Comparison of ENCODE assay signal across 19 cellular contexts in genomic region chr3:196989721-196990262, GRCh38. TPM values are rescaled to one million over a fixed set of nuclear protein-coding genes. Genes with fewer than 3 reads are reported as not detected.
DNase-seq lines count a peak whose midpoint lies in the region; ATAC-seq and TF ChIP-seq lines count a peak whose summit lies in the region.
"Had no signal": no experiment of that assay in that cellular context is flagged by ENCODE, and none has a peak within 500 bp of the region (broad histone marks: within the 10 kb centered on the region; RNA-seq: fewer than 3 reads in every experiment).

No MANE protein-coding gene starts in this region.

- H3K9ac ChIP-seq in endodermal cell (ENCODE audit: extremely low read depth, low read length, poor library complexity, severe bottlenecking): no peak overlapping the region

- H3K4me3 ChIP-seq in endodermal cell (ENCODE audit: low read length): no peak overlapping the region
- H3K4me3 ChIP-seq in upper lobe of right lung: no peak overlapping the region
- H3K4me3 ChIP-seq: SJCRH30 had no signal

- WGBS in endodermal cell (ENCODE audit: insufficient coverage in 1 of 2, insufficient read length in 1 of 2), 2 experiments: 90 to 95% methylated on average over 19 of the region's 19 CpGs

- H3K27me3 ChIP-seq in endodermal cell (ENCODE audit: control insufficient read depth, insufficient read depth, low read length, poor library complexity, severe bottlenecking) (no peaks in the 10 kb centered on the region), upper lobe of right lung (peaks cover 3% of the 10 kb centered on the region)
- H3K27me3 ChIP-seq: SJCRH30 had no signal

- H3K4me1 ChIP-seq in endodermal cell (ENCODE audit: control insufficient read depth, insufficient read depth, low read length) (no peaks in the 10 kb centered on the region), upper lobe of right lung (no peaks in the 10 kb centered on the region)
- H3K4me1 ChIP-seq: SJCRH30 had no signal

- H3K4me1 Mint-ChIP-seq in natural killer cell treated with Interleukin-12 subunit alpha and Interleukin-12 subunit beta and Interleukin-15 and Interleukin-18, amount 100 ng/mL, for 72 hours (ENCODE audit: low read depth in 2 of 2): no peaks in the 10 kb centered on the region
- H3K4me1 Mint-ChIP-seq in natural killer cell (no peaks in the 10 kb centered on the region), endodermal cell (peaks cover 7% of the 10 kb centered on the region), WTC11 (0 out of 2 replicates have a peak, but pooled peaks cover 2% of the 10 kb centered on the region)
- H3K4me1 Mint-ChIP-seq in activated T-helper 1 cell treated with anti-CD3 and anti-CD28 coated beads, Interleukin-12 subunit alpha, Interleukin-12 subunit beta, Interleukin-2, Interleukin-4 antibody, amounts not matched to agents 30 ng/mL and 10 ng/mL and 1 ng/mL, durations not matched to agents 14 hours and 24 hours and 36 hours (ENCODE audit: low read depth): no peaks in the 10 kb centered on the region
- H3K4me1 Mint-ChIP-seq: activated CD4-positive, alpha-beta T cell treated with anti-CD3 and anti-CD28 coated beads, Interleukin-2, amount 10 ng/mL, durations not matched to agents 7 days and 5 days; B cell; memory B cell had no signal

- no peak overlapping the region for H3K27ac Mint-ChIP-seq in natural killer cell treated with Interleukin-12 subunit alpha and Interleukin-12 subunit beta and Interleukin-15 and Interleukin-18, amount 100 ng/mL, for 72 hours
- H3K27ac Mint-ChIP-seq in natural killer cell: no peak overlapping the region
- no peak overlapping the region for H3K27ac Mint-ChIP-seq in endodermal cell
- H3K27ac Mint-ChIP-seq in activated T-helper 1 cell treated with anti-CD3 and anti-CD28 coated beads, Interleukin-12 subunit alpha, Interleukin-12 subunit beta, Interleukin-2, Interleukin-4 antibody, amounts not matched to agents 30 ng/mL and 10 ng/mL and 1 ng/mL, durations not matched to agents 14 hours and 24 hours and 36 hours: no peak overlapping the region
- no peak overlapping the region for H3K27ac Mint-ChIP-seq in WTC11
- H3K27ac Mint-ChIP-seq: activated CD4-positive, alpha-beta T cell treated with anti-CD3 and anti-CD28 coated beads, Interleukin-2, amount 10 ng/mL, durations not matched to agents 7 days and 5 days; activated T-cell treated with anti-CD3 and anti-CD28 coated beads, Interleukin-2, amount 50 U/mL, for 72 hours; B cell; memory B cell; T-helper 2 cell treated with Interferon-gamma antibody and Interleukin-4, amounts not matched to agents 5 μg/mL and 100 μg/mL, for 36 hours had no signal

- no peak overlapping the region for H3K4me3 Mint-ChIP-seq in natural killer cell treated with Interleukin-12 subunit alpha and Interleukin-12 subunit beta and Interleukin-15 and Interleukin-18, amount 100 ng/mL, for 72 hours
- H3K4me3 Mint-ChIP-seq in natural killer cell (no peak overlapping the region), endodermal cell (no peak overlapping the region), WTC11 (no peak overlapping the region)
- no peak overlapping the region for H3K4me3 Mint-ChIP-seq in activated T-helper 1 cell treated with anti-CD3 and anti-CD28 coated beads, Interleukin-12 subunit alpha, Interleukin-12 subunit beta, Interleukin-2, Interleukin-4 antibody, amounts not matched to agents 30 ng/mL and 10 ng/mL and 1 ng/mL, durations not matched to agents 14 hours and 24 hours and 36 hours
- H3K4me3 Mint-ChIP-seq: activated CD4-positive, alpha-beta T cell treated with anti-CD3 and anti-CD28 coated beads, Interleukin-2, amount 10 ng/mL, durations not matched to agents 7 days and 5 days; activated T-cell treated with anti-CD3 and anti-CD28 coated beads, Interleukin-2, amount 50 U/mL, for 72 hours; B cell; memory B cell; T-helper 2 cell treated with Interferon-gamma antibody and Interleukin-4, amounts not matched to agents 5 μg/mL and 100 μg/mL, for 36 hours had no signal

- no peaks in the 10 kb centered on the region for H3K9me3 Mint-ChIP-seq in natural killer cell treated with Interleukin-12 subunit alpha and Interleukin-12 subunit beta and Interleukin-15 and Interleukin-18, amount 100 ng/mL, for 72 hours
- H3K9me3 Mint-ChIP-seq in natural killer cell: no peaks in the 10 kb centered on the region
- no peaks in the 10 kb centered on the region for H3K9me3 Mint-ChIP-seq in endodermal cell
- H3K9me3 Mint-ChIP-seq in activated T-helper 1 cell treated with anti-CD3 and anti-CD28 coated beads, Interleukin-12 subunit alpha, Interleukin-12 subunit beta, Interleukin-2, Interleukin-4 antibody, amounts not matched to agents 30 ng/mL and 10 ng/mL and 1 ng/mL, durations not matched to agents 14 hours and 24 hours and 36 hours: no peaks in the 10 kb centered on the region
- peaks cover 8% of the 10 kb centered on the region; the same call in 1 of the 2 replicates for H3K9me3 Mint-ChIP-seq in WTC11
- H3K9me3 Mint-ChIP-seq: activated CD4-positive, alpha-beta T cell treated with anti-CD3 and anti-CD28 coated beads, Interleukin-2, amount 10 ng/mL, durations not matched to agents 7 days and 5 days; activated T-cell treated with anti-CD3 and anti-CD28 coated beads, Interleukin-2, amount 50 U/mL, for 72 hours; memory B cell; T-helper 2 cell treated with Interferon-gamma antibody and Interleukin-4, amounts not matched to agents 5 μg/mL and 100 μg/mL, for 36 hours had no signal

- POLR2A ChIA-PET in WTC11 (lab: Charles Lee): no interaction called here

- CTCF ChIA-PET in WTC11 (lab: Charles Lee): interaction anchor here (1.7 to 2.4 kb wide), 2 partner anchors 10 to 40 kb away, joined by 4 to 5 read pairs; no protein-coding TSS in a partner anchor

- no peak overlapping the region for H3K27ac ChIP-seq in endodermal cell (ENCODE audit: low read depth, low read length)
- no peak overlapping the region for H3K27ac ChIP-seq in upper lobe of right lung
- H3K27ac ChIP-seq: SJCRH30 had no signal

- ATAC-seq in natural killer cell treated with Interleukin-12 subunit alpha and Interleukin-12 subunit beta and Interleukin-15 and Interleukin-18, amount 100 ng/mL, for 72 hours: no peak
- ATAC-seq in natural killer cell (no peak), upper lobe of right lung (no peak), WTC11 (no peak)
- ATAC-seq: activated T-cell treated with anti-CD3 and anti-CD28 coated beads, Interleukin-2, amount 50 U/mL, for 72 hours had no signal

- H3K36me3 Mint-ChIP-seq in natural killer cell treated with Interleukin-12 subunit alpha and Interleukin-12 subunit beta and Interleukin-15 and Interleukin-18, amount 100 ng/mL, for 72 hours: no peaks in the 10 kb centered on the region
- H3K36me3 Mint-ChIP-seq in natural killer cell: no peaks in the 10 kb centered on the region
- no peaks in the 10 kb centered on the region for H3K36me3 Mint-ChIP-seq in endodermal cell (ENCODE audit: low read depth)
- no peaks in the 10 kb centered on the region for H3K36me3 Mint-ChIP-seq in activated T-helper 1 cell treated with anti-CD3 and anti-CD28 coated beads, Interleukin-12 subunit alpha, Interleukin-12 subunit beta, Interleukin-2, Interleukin-4 antibody, amounts not matched to agents 30 ng/mL and 10 ng/mL and 1 ng/mL, durations not matched to agents 14 hours and 24 hours and 36 hours (ENCODE audit: low read depth)
- no peaks in the 10 kb centered on the region for H3K36me3 Mint-ChIP-seq in WTC11

- H3K27me3 Mint-ChIP-seq in natural killer cell treated with Interleukin-12 subunit alpha and Interleukin-12 subunit beta and Interleukin-15 and Interleukin-18, amount 100 ng/mL, for 72 hours: peaks cover 2 to 5% of the 10 kb centered on the region in 2 donors
- peaks cover 4% of the 10 kb centered on the region in 2 donors for H3K27me3 Mint-ChIP-seq in natural killer cell (ENCODE audit: low read depth in 2 of 2)
- no peaks in the 10 kb centered on the region for H3K27me3 Mint-ChIP-seq in endodermal cell (ENCODE audit: insufficient read depth)
- H3K27me3 Mint-ChIP-seq in activated T-helper 1 cell treated with anti-CD3 and anti-CD28 coated beads, Interleukin-12 subunit alpha, Interleukin-12 subunit beta, Interleukin-2, Interleukin-4 antibody, amounts not matched to agents 30 ng/mL and 10 ng/mL and 1 ng/mL, durations not matched to agents 14 hours and 24 hours and 36 hours (ENCODE audit: insufficient read depth): peaks cover 2% of the 10 kb centered on the region
- H3K27me3 Mint-ChIP-seq in WTC11 (ENCODE audit: low read depth): no peaks in the 10 kb centered on the region; the same call in 1 of the 2 replicates
- H3K27me3 Mint-ChIP-seq: activated CD4-positive, alpha-beta T cell treated with anti-CD3 and anti-CD28 coated beads, Interleukin-2, amount 10 ng/mL, durations not matched to agents 7 days and 5 days had no signal

- H3K9me3 ChIP-seq in endodermal cell (ENCODE audit: control insufficient read depth, low read length): no peaks in the 10 kb centered on the region
- no peaks in the 10 kb centered on the region for H3K9me3 ChIP-seq in upper lobe of right lung
- H3K9me3 ChIP-seq: SJCRH30 had no signal

- intact Hi-C loops in natural killer cell (cut with micrococcal nuclease) (no loop called here), upper lobe of right lung (cut with DNase I) (no loop called here)
- intact Hi-C loops in activated T-helper 1 cell treated with anti-CD3 and anti-CD28 coated beads, Interleukin-12 subunit alpha, Interleukin-12 subunit beta, Interleukin-2, Interleukin-4 antibody, amounts not matched to agents 30 ng/mL and 10 ng/mL and 1 ng/mL, durations not matched to agents 14 hours and 24 hours and 36 hours (cut with micrococcal nuclease): no loop called here

- DNase-seq in natural killer cell treated with Interleukin-12 subunit alpha and Interleukin-12 subunit beta and Interleukin-15 and Interleukin-18, amount 100 ng/mL, for 72 hours (ENCODE audit: low spot score): peak; percentile 52
- no peak for DNase-seq in natural killer cell
- DNase-seq in NCI-H2171 (lab: John Stamatoyannopoulos, UW): peak; percentile 55
- DNase-seq in endodermal cell: peak; percentile 46
- DNase-seq in upper lobe of right lung: peak; percentile 61
- DNase-seq in activated naive CD4-positive, alpha-beta T cell treated with Interleukin-2 at 50 U/mL for 16 hours: no peak
- DNase-seq in activated T-helper 1 cell treated with anti-CD3 and anti-CD28 coated beads, Interleukin-12 subunit alpha, Interleukin-12 subunit beta, Interleukin-2, Interleukin-4 antibody, amounts not matched to agents 30 ng/mL and 10 ng/mL and 1 ng/mL, durations not matched to agents 14 hours and 24 hours and 36 hours (ENCODE audit: low spot score): no peak
- no peak for DNase-seq in WTC11 (ENCODE audit: low spot score)
- DNase-seq: activated CD4-positive, alpha-beta T cell treated with anti-CD3 and anti-CD28 coated beads, Interleukin-2, amount 10 ng/mL, durations not matched to agents 7 days and 5 days; activated T-cell treated with anti-CD3 and anti-CD28 coated beads, Interleukin-2, amount 50 U/mL, for 72 hours; central memory CD4-positive, alpha-beta T cell; DND-41; KBM-7; NCI-H1694; SJCRH30; stimulated activated CD4-positive, alpha-beta T cell treated with anti-CD3 and anti-CD28 coated beads, Interleukin-1b, Interleukin-23, amount 100 ng/mL, for 48 hours had no signal

- H3K36me3 ChIP-seq in endodermal cell (ENCODE audit: control insufficient read depth, insufficient read depth, low read length) (no peaks in the 10 kb centered on the region), upper lobe of right lung (no peaks in the 10 kb centered on the region)
- H3K36me3 ChIP-seq: SJCRH30 had no signal

- TF ChIP-seq CTCF in natural killer cell (IDR thresholded peaks at IDR 0.05) (no peak), endodermal cell (conservative IDR thresholded peaks at IDR 0.05) (no peak), upper lobe of right lung (IDR thresholded peaks at IDR 0.05) (no peak), WTC11 (IDR thresholded peaks at IDR 0.05) (no peak)

RNA-seq across cellular contexts. Expression of gene PIGZ, which starts 21.2 kb away (rescaled TPM):
- total RNA-seq in natural killer cell treated with Interleukin-12 subunit alpha and Interleukin-12 subunit beta and Interleukin-15 and Interleukin-18, amount 100 ng/mL, for 72 hours: 1 to 10 TPM; 1.4 to 1.5 TPM
- 1 to 10 TPM; 2.2 to 2.3 (median 2.2) TPM for total RNA-seq in natural killer cell
- total RNA-seq in endodermal cell: under 1 TPM; 0.22 to 0.31 TPM
- polyA plus RNA-seq in endodermal cell (2013, experiment 1 of 2): 0.46 TPM
- polyA plus RNA-seq in endodermal cell (2013, experiment 2 of 2): not detected
- 3.6 TPM for total RNA-seq in upper lobe of right lung
- 1.2 and 1.7 TPM in 2 replicates for total RNA-seq in activated T-helper 1 cell treated with anti-CD3 and anti-CD28 coated beads, Interleukin-12 subunit alpha, Interleukin-12 subunit beta, Interleukin-2, Interleukin-4 antibody, amounts not matched to agents 30 ng/mL and 10 ng/mL and 1 ng/mL, durations not matched to agents 14 hours and 24 hours and 36 hours
- 0.21 to 0.55 TPM (median 0.37 TPM) in 3 replicates for total RNA-seq in WTC11 (2021)

RNA-seq across cellular contexts. Expression of gene MELTF, which starts 39.8 kb away (rescaled TPM):
- total RNA-seq in natural killer cell treated with Interleukin-12 subunit alpha and Interleukin-12 subunit beta and Interleukin-15 and Interleukin-18, amount 100 ng/mL, for 72 hours: 1 to 10 TPM; 2.1 to 3.7 TPM
- 1 to 10 TPM; 2.4 to 4.3 (median 4.0) TPM for total RNA-seq in natural killer cell
- 10 to 100 TPM; 11.3 to 15.1 TPM for total RNA-seq in endodermal cell
- 4.8 TPM for polyA plus RNA-seq in endodermal cell (2013, experiment 1 of 2)
- 5.1 TPM for polyA plus RNA-seq in endodermal cell (2013, experiment 2 of 2)
- 2.3 TPM for total RNA-seq in upper lobe of right lung
- 3.9 and 6.4 TPM in 2 replicates for total RNA-seq in activated T-helper 1 cell treated with anti-CD3 and anti-CD28 coated beads, Interleukin-12 subunit alpha, Interleukin-12 subunit beta, Interleukin-2, Interleukin-4 antibody, amounts not matched to agents 30 ng/mL and 10 ng/mL and 1 ng/mL, durations not matched to agents 14 hours and 24 hours and 36 hours
- total RNA-seq in WTC11 (2021): 7.3 to 9.5 TPM (median 8.7 TPM) in 3 replicates

RNA-seq across cellular contexts. Expression of gene NCBP2, which starts 47.5 kb away (rescaled TPM):
- 10 to 100 TPM; 78.1 to 82.8 TPM for total RNA-seq in natural killer cell treated with Interleukin-12 subunit alpha and Interleukin-12 subunit beta and Interleukin-15 and Interleukin-18, amount 100 ng/mL, for 72 hours
- total RNA-seq in natural killer cell: 10 to 100 TPM; 32.3 to 44.1 (median 37.5) TPM
- 10 to 100 TPM; 74.9 to 97.3 TPM for total RNA-seq in endodermal cell
- 109 TPM for polyA plus RNA-seq in endodermal cell (2013, experiment 1 of 2)
- polyA plus RNA-seq in endodermal cell (2013, experiment 2 of 2): 98.5 TPM
- total RNA-seq in upper lobe of right lung: 54.7 TPM
- 102 and 111 TPM in 2 replicates for total RNA-seq in activated T-helper 1 cell treated with anti-CD3 and anti-CD28 coated beads, Interleukin-12 subunit alpha, Interleukin-12 subunit beta, Interleukin-2, Interleukin-4 antibody, amounts not matched to agents 30 ng/mL and 10 ng/mL and 1 ng/mL, durations not matched to agents 14 hours and 24 hours and 36 hours
- total RNA-seq in WTC11 (2021): 96.5 to 100.0 TPM (median 96.9 TPM) in 3 replicates

Comparison
In these comparisons a context has a peak if more than half of its experiments do, and no peak if none do; other contexts are left out.
1. DNase-seq: peak in natural killer cell treated with Interleukin-12 subunit alpha and Interleukin-12 subunit beta and Interleukin-15 and Interleukin-18, amount 100 ng/mL, for 72 hours (single experiment), NCI-H2171 (single experiment), endodermal cell (single experiment) and upper lobe of right lung (single experiment); none in natural killer cell (single experiment), activated naive CD4-positive, alpha-beta T cell treated with Interleukin-2 at 50 U/mL for 16 hours (single experiment), activated T-helper 1 cell treated with anti-CD3 and anti-CD28 coated beads, Interleukin-12 subunit alpha, Interleukin-12 subunit beta, Interleukin-2, Interleukin-4 antibody, amounts not matched to agents 30 ng/mL and 10 ng/mL and 1 ng/mL, durations not matched to agents 14 hours and 24 hours and 36 hours (single experiment) and WTC11 (single experiment).